1 cellular context compared by ENCODE assay signal in the genomic region with DNA sequence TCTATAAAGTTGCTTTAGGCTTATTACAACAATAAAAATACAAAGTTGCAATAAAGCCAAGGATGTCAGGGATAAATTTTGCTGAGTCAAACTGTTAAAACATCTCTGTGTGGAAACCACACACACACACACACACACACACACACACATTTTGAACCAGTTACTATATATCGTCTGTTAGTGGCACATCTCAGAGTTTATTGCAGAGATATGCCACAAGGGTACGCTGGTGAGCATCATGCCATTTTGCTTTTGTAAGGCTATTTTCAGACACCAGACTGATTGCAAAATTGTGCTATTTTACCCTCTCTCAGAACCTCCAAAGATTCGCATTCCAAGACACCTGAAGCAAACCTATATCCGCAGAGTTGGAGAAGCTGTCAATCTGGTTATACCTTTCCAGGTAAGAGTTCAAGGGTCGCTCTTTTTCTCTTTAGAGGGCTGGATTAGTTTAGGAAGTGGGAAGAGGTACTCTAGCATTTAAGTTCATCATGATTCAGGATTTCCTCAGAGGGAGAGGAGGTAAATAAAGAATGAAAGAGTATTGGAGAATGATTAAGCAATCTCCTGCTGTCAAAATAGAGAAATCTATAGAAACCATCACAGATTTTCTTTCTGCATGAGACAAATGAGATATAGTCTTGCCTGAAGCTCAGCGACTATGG.
TF ChIP-seq lines count a peak whose summit lies in the region.

No MANE protein-coding gene starts in this region.

TF ChIP-seq in HepG2, 621 proteins besides CTCF, POLR2A, EP300 and RAD21 (continued from another document and continues in another):
- TF ChIP-seq, protein P1, sequence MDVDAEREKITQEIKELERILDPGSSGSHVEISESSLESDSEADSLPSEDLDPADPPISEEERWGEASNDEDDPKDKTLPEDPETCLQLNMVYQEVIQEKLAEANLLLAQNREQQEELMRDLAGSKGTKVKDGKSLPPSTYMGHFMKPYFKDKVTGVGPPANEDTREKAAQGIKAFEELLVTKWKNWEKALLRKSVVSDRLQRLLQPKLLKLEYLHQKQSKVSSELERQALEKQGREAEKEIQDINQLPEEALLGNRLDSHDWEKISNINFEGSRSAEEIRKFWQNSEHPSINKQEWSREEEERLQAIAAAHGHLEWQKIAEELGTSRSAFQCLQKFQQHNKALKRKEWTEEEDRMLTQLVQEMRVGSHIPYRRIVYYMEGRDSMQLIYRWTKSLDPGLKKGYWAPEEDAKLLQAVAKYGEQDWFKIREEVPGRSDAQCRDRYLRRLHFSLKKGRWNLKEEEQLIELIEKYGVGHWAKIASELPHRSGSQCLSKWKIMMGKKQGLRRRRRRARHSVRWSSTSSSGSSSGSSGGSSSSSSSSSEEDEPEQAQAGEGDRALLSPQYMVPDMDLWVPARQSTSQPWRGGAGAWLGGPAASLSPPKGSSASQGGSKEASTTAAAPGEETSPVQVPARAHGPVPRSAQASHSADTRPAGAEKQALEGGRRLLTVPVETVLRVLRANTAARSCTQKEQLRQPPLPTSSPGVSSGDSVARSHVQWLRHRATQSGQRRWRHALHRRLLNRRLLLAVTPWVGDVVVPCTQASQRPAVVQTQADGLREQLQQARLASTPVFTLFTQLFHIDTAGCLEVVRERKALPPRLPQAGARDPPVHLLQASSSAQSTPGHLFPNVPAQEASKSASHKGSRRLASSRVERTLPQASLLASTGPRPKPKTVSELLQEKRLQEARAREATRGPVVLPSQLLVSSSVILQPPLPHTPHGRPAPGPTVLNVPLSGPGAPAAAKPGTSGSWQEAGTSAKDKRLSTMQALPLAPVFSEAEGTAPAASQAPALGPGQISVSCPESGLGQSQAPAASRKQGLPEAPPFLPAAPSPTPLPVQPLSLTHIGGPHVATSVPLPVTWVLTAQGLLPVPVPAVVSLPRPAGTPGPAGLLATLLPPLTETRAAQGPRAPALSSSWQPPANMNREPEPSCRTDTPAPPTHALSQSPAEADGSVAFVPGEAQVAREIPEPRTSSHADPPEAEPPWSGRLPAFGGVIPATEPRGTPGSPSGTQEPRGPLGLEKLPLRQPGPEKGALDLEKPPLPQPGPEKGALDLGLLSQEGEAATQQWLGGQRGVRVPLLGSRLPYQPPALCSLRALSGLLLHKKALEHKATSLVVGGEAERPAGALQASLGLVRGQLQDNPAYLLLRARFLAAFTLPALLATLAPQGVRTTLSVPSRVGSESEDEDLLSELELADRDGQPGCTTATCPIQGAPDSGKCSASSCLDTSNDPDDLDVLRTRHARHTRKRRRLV (CRISPR knock-in tag; IDR thresholded peaks at IDR 0.05), result no peak
- TF ChIP-seq HDAC6 (IDR thresholded peaks at IDR 0.05; ENCODE audit: low read depth, low read length) (no peak), CEBPB (IDR thresholded peaks at IDR 0.05; ENCODE audit: borderline replicate concordance, low read depth, low read length) (peak; percentile 38; the same call in 1 of the 2 replicates), STAG1 (CRISPR knock-in tag; IDR thresholded peaks at IDR 0.05) (peak; percentile 62), PRMT3 (CRISPR knock-in tag; IDR thresholded peaks at IDR 0.05; ENCODE audit: borderline replicate concordance, low read depth) (no peak), NFE2L1 (CRISPR knock-in tag; IDR thresholded peaks at IDR 0.05; ENCODE audit: borderline replicate concordance) (no peak), ZMYM2 (CRISPR knock-in tag; IDR thresholded peaks at IDR 0.05) (no peak), JDP2 (CRISPR knock-in tag; IDR thresholded peaks at IDR 0.05; ENCODE audit: borderline replicate concordance) (no peak), PHF21A (CRISPR knock-in tag; IDR thresholded peaks at IDR 0.05) (no peak), REPIN1 (CRISPR knock-in tag; IDR thresholded peaks at IDR 0.05; ENCODE audit: borderline replicate concordance, low read depth) (0 out of 2 replicates have a peak, but pooled peaks have one; percentile 31), ZNF530 (CRISPR knock-in tag; IDR thresholded peaks at IDR 0.05; ENCODE audit: low read depth) (no peak), ISX (CRISPR knock-in tag; conservative IDR thresholded peaks at IDR 0.05) (no peak), ZFP36L1 (CRISPR knock-in tag; IDR thresholded peaks at IDR 0.05) (no peak), KDM6A (CRISPR knock-in tag; IDR thresholded peaks at IDR 0.05; ENCODE audit: low read depth) (no peak), ZFYVE20 (CRISPR knock-in tag; IDR thresholded peaks at IDR 0.05; ENCODE audit: borderline replicate concordance, low read depth) (no peak), ATF7 (IDR thresholded peaks at IDR 0.05) (no peak), ATF7 (CRISPR knock-in tag; IDR thresholded peaks at IDR 0.05) (no peak), ZNF761 (CRISPR knock-in tag; conservative IDR thresholded peaks at IDR 0.05) (no peak), ZC3H4 (CRISPR knock-in tag; IDR thresholded peaks at IDR 0.05; ENCODE audit: borderline replicate concordance) (no peak), ZNF337 (CRISPR knock-in tag; IDR thresholded peaks at IDR 0.05; ENCODE audit: borderline replicate concordance, low read depth) (no peak), ZNF234 (CRISPR knock-in tag; conservative IDR thresholded peaks at IDR 0.05) (no peak), FLYWCH1 (CRISPR knock-in tag; IDR thresholded peaks at IDR 0.05) (no peak), HOXA9 (CRISPR knock-in tag; IDR thresholded peaks at IDR 0.05; ENCODE audit: borderline replicate concordance) (no peak), NFYB (CRISPR knock-in tag; IDR thresholded peaks at IDR 0.05) (no peak), ZNF441 (CRISPR knock-in tag; IDR thresholded peaks at IDR 0.05; ENCODE audit: borderline replicate concordance) (no peak), KMT2B (CRISPR knock-in tag; IDR thresholded peaks at IDR 0.05) (no peak), GATAD1 (CRISPR knock-in tag; IDR thresholded peaks at IDR 0.05) (peak; percentile 30; the same call in 1 of the 2 replicates), NFE2 (CRISPR knock-in tag; IDR thresholded peaks at IDR 0.05) (no peak), ZNF24 (IDR thresholded peaks at IDR 0.05) (no peak)
- TF ChIP-seq, protein P2, sequence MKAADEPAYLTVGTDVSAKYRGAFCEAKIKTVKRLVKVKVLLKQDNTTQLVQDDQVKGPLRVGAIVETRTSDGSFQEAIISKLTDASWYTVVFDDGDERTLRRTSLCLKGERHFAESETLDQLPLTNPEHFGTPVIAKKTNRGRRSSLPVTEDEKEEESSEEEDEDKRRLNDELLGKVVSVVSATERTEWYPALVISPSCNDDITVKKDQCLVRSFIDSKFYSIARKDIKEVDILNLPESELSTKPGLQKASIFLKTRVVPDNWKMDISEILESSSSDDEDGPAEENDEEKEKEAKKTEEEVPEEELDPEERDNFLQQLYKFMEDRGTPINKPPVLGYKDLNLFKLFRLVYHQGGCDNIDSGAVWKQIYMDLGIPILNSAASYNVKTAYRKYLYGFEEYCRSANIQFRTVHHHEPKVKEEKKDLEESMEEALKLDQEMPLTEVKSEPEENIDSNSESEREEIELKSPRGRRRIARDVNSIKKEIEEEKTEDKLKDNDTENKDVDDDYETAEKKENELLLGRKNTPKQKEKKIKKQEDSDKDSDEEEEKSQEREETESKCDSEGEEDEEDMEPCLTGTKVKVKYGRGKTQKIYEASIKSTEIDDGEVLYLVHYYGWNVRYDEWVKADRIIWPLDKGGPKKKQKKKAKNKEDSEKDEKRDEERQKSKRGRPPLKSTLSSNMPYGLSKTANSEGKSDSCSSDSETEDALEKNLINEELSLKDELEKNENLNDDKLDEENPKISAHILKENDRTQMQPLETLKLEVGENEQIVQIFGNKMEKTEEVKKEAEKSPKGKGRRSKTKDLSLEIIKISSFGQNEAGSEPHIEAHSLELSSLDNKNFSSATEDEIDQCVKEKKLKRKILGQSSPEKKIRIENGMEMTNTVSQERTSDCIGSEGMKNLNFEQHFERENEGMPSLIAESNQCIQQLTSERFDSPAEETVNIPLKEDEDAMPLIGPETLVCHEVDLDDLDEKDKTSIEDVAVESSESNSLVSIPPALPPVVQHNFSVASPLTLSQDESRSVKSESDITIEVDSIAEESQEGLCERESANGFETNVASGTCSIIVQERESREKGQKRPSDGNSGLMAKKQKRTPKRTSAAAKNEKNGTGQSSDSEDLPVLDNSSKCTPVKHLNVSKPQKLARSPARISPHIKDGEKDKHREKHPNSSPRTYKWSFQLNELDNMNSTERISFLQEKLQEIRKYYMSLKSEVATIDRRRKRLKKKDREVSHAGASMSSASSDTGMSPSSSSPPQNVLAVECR (CRISPR knock-in tag; IDR thresholded peaks at IDR 0.05; ENCODE audit: borderline replicate concordance), result no peak
- TF ChIP-seq, protein P3, sequence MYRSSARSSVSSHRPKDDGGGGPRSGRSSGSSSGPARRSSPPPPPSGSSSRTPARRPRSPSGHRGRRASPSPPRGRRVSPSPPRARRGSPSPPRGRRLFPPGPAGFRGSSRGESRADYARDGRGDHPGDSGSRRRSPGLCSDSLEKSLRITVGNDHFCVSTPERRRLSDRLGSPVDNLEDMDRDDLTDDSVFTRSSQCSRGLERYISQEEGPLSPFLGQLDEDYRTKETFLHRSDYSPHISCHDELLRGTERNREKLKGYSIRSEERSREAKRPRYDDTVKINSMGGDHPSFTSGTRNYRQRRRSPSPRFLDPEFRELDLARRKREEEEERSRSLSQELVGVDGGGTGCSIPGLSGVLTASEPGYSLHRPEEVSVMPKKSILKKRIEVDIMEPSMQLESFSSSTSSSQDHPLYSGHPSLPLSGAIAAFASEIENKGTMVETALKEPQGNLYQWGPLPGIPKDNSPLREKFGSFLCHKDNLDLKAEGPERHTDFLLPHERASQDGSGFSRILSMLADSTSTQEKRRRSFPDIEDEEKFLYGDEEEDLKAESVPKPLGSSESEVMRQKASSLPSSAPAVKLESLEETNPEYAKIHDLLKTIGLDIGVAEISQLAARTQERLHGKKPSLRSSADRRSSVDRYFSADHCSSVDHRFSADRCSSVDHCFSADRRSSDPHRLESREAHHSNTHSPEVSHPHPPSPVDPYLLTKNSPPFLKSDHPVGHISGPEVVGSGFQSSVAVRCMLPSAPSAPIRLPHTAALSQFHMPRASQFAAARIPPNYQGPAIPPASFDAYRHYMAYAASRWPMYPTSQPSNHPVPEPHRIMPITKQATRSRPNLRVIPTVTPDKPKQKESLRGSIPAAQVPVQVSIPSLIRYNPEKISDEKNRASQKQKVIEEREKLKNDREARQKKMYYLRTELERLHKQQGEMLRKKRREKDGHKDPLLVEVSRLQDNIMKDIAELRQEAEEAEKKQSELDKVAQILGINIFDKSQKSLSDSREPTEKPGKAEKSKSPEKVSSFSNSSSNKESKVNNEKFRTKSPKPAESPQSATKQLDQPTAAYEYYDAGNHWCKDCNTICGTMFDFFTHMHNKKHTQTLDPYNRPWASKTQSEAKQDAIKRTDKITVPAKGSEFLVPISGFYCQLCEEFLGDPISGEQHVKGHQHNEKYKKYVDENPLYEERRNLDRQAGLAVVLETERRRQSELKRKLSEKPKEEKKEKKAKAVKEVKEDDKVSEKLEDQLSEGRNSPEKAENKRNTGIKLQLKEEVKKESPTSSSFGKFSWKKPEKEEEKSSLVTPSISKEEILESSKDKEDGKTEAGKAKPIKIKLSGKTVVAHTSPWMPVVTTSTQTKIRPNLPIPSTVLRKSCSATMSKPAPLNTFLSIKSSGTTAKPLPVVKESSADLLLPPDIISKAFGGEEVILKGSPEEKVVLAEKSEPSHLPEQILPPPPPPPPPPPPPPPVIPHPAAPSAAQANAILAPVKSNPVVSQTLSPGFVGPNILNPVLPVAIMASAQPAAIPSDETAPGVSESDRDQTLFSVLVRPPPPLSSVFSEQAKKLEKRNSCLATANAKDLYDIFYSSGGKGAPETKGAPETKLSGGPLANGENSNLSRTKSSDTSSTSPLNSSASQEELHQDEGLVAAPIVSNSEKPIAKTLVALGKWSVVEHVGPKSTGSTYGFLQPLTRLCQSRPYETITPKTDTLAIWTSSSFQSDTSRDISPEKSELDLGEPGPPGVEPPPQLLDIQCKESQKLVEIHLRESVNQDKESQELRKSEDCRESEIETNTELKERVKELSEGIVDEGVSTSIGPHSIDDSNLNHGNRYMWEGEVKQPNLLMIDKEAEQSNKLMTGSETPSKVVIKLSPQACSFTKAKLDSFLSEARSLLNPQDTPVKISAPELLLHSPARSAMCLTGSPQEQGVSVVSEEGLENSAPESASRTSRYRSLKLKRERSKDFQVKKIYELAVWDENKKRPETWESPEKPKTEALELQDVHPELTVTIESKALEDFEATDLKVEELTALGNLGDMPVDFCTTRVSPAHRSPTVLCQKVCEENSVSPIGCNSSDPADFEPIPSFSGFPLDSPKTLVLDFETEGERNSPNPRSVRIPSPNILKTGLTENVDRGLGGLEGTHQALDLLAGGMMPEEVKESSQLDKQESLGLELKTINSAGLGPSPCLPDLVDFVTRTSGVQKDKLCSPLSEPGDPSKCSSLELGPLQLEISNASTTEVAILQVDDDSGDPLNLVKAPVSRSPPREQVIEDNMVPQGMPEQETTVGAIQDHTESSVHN (CRISPR knock-in tag; IDR thresholded peaks at IDR 0.05), result no peak
- TF ChIP-seq, protein P4, sequence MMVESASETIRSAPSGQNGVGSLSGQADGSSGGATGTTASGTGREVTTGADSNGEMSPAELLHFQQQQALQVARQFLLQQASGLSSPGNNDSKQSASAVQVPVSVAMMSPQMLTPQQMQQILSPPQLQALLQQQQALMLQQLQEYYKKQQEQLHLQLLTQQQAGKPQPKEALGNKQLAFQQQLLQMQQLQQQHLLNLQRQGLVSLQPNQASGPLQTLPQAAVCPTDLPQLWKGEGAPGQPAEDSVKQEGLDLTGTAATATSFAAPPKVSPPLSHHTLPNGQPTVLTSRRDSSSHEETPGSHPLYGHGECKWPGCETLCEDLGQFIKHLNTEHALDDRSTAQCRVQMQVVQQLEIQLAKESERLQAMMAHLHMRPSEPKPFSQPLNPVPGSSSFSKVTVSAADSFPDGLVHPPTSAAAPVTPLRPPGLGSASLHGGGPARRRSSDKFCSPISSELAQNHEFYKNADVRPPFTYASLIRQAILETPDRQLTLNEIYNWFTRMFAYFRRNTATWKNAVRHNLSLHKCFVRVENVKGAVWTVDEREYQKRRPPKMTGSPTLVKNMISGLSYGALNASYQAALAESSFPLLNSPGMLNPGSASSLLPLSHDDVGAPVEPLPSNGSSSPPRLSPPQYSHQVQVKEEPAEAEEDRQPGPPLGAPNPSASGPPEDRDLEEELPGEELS (CRISPR knock-in tag; IDR thresholded peaks at IDR 0.05), result no peak
- TF ChIP-seq, protein P5, sequence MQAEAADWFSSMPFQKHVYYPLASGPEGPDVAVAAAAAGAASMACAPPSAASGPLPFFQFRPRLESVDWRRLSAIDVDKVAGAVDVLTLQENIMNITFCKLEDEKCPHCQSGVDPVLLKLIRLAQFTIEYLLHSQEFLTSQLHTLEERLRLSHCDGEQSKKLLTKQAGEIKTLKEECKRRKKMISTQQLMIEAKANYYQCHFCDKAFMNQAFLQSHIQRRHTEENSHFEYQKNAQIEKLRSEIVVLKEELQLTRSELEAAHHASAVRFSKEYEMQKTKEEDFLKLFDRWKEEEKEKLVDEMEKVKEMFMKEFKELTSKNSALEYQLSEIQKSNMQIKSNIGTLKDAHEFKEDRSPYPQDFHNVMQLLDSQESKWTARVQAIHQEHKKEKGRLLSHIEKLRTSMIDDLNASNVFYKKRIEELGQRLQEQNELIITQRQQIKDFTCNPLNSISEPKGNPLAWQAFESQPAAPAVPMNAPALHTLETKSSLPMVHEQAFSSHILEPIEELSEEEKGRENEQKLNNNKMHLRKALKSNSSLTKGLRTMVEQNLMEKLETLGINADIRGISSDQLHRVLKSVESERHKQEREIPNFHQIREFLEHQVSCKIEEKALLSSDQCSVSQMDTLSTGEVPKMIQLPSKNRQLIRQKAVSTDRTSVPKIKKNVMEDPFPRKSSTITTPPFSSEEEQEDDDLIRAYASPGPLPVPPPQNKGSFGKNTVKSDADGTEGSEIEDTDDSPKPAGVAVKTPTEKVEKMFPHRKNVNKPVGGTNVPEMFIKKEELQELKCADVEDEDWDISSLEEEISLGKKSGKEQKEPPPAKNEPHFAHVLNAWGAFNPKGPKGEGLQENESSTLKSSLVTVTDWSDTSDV (CRISPR knock-in tag; IDR thresholded peaks at IDR 0.05), result no peak
